ENCODE assay signal across 2 cellular contexts in the genomic region with DNA sequence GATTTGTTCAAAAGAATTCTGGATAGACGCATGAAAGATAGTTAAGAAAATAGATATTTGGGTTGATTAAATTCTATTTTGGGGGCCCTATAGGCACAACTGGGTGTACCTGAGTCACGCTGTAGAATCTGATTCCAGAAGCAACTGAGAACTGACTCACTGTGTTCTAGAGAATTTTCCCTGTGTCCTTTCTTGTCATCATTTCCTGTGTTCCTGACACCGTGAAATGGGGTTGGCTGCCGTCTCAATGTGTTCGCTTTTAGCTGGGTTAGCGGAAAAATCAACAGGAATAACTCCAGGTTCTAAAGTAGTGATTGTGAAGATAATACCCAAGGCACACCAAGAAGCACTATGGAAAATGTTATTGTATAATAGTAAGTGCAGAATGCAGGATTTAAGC.
A peak's percentile ranks its signal among the peaks of the same experiment; 100 is the strongest.
TF ChIP-seq lines count a peak whose summit lies in the region.

No MANE protein-coding gene starts in this region.

TF ChIP-seq in liver, 16 proteins besides CTCF, POLR2A, EP300 and RAD21 (continued from another document):
- TF ChIP-seq, protein P1, sequence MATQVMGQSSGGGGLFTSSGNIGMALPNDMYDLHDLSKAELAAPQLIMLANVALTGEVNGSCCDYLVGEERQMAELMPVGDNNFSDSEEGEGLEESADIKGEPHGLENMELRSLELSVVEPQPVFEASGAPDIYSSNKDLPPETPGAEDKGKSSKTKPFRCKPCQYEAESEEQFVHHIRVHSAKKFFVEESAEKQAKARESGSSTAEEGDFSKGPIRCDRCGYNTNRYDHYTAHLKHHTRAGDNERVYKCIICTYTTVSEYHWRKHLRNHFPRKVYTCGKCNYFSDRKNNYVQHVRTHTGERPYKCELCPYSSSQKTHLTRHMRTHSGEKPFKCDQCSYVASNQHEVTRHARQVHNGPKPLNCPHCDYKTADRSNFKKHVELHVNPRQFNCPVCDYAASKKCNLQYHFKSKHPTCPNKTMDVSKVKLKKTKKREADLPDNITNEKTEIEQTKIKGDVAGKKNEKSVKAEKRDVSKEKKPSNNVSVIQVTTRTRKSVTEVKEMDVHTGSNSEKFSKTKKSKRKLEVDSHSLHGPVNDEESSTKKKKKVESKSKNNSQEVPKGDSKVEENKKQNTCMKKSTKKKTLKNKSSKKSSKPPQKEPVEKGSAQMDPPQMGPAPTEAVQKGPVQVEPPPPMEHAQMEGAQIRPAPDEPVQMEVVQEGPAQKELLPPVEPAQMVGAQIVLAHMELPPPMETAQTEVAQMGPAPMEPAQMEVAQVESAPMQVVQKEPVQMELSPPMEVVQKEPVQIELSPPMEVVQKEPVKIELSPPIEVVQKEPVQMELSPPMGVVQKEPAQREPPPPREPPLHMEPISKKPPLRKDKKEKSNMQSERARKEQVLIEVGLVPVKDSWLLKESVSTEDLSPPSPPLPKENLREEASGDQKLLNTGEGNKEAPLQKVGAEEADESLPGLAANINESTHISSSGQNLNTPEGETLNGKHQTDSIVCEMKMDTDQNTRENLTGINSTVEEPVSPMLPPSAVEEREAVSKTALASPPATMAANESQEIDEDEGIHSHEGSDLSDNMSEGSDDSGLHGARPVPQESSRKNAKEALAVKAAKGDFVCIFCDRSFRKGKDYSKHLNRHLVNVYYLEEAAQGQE (IDR thresholded peaks at IDR 0.05), result no peak
- TF ChIP-seq SP1 (IDR thresholded peaks at IDR 0.05), result peak; percentile 24

TF ChIP-seq in HepG2, 621 proteins besides CTCF, POLR2A, EP300 and RAD21 (continued from another document):
- TF ChIP-seq ZNF335 (CRISPR knock-in tag; IDR thresholded peaks at IDR 0.05) (no peak), ZNF703 (CRISPR knock-in tag; IDR thresholded peaks at IDR 0.05; ENCODE audit: borderline replicate concordance) (no peak), ZNF235 (CRISPR knock-in tag; IDR thresholded peaks at IDR 0.05; ENCODE audit: borderline replicate concordance) (no peak), RFXANK (CRISPR knock-in tag; IDR thresholded peaks at IDR 0.05) (no peak), ZNF274 (CRISPR knock-in tag; IDR thresholded peaks at IDR 0.05) (no peak), JUND (CRISPR knock-in tag; IDR thresholded peaks at IDR 0.05) (no peak), GATAD2A (CRISPR knock-in tag; IDR thresholded peaks at IDR 0.05) (no peak), BCL6 (CRISPR knock-in tag; IDR thresholded peaks at IDR 0.05) (no peak), ZNF329 (CRISPR knock-in tag; IDR thresholded peaks at IDR 0.05; ENCODE audit: low read depth) (no peak), ZNF678 (CRISPR knock-in tag; IDR thresholded peaks at IDR 0.05) (no peak), TMF1 (CRISPR knock-in tag; IDR thresholded peaks at IDR 0.05; ENCODE audit: low read depth) (no peak), HHEX (CRISPR knock-in tag; IDR thresholded peaks at IDR 0.05) (no peak), ZNF850 (CRISPR knock-in tag; conservative IDR thresholded peaks at IDR 0.05) (no peak), PHF5A (CRISPR knock-in tag; IDR thresholded peaks at IDR 0.05; ENCODE audit: low read depth, unreplicated experiment) (no peak)
- TF ChIP-seq, protein P2, sequence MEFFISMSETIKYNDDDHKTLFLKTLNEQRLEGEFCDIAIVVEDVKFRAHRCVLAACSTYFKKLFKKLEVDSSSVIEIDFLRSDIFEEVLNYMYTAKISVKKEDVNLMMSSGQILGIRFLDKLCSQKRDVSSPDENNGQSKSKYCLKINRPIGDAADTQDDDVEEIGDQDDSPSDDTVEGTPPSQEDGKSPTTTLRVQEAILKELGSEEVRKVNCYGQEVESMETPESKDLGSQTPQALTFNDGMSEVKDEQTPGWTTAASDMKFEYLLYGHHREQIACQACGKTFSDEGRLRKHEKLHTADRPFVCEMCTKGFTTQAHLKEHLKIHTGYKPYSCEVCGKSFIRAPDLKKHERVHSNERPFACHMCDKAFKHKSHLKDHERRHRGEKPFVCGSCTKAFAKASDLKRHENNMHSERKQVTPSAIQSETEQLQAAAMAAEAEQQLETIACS (CRISPR knock-in tag; IDR thresholded peaks at IDR 0.05), result no peak
- TF ChIP-seq, protein P3, sequence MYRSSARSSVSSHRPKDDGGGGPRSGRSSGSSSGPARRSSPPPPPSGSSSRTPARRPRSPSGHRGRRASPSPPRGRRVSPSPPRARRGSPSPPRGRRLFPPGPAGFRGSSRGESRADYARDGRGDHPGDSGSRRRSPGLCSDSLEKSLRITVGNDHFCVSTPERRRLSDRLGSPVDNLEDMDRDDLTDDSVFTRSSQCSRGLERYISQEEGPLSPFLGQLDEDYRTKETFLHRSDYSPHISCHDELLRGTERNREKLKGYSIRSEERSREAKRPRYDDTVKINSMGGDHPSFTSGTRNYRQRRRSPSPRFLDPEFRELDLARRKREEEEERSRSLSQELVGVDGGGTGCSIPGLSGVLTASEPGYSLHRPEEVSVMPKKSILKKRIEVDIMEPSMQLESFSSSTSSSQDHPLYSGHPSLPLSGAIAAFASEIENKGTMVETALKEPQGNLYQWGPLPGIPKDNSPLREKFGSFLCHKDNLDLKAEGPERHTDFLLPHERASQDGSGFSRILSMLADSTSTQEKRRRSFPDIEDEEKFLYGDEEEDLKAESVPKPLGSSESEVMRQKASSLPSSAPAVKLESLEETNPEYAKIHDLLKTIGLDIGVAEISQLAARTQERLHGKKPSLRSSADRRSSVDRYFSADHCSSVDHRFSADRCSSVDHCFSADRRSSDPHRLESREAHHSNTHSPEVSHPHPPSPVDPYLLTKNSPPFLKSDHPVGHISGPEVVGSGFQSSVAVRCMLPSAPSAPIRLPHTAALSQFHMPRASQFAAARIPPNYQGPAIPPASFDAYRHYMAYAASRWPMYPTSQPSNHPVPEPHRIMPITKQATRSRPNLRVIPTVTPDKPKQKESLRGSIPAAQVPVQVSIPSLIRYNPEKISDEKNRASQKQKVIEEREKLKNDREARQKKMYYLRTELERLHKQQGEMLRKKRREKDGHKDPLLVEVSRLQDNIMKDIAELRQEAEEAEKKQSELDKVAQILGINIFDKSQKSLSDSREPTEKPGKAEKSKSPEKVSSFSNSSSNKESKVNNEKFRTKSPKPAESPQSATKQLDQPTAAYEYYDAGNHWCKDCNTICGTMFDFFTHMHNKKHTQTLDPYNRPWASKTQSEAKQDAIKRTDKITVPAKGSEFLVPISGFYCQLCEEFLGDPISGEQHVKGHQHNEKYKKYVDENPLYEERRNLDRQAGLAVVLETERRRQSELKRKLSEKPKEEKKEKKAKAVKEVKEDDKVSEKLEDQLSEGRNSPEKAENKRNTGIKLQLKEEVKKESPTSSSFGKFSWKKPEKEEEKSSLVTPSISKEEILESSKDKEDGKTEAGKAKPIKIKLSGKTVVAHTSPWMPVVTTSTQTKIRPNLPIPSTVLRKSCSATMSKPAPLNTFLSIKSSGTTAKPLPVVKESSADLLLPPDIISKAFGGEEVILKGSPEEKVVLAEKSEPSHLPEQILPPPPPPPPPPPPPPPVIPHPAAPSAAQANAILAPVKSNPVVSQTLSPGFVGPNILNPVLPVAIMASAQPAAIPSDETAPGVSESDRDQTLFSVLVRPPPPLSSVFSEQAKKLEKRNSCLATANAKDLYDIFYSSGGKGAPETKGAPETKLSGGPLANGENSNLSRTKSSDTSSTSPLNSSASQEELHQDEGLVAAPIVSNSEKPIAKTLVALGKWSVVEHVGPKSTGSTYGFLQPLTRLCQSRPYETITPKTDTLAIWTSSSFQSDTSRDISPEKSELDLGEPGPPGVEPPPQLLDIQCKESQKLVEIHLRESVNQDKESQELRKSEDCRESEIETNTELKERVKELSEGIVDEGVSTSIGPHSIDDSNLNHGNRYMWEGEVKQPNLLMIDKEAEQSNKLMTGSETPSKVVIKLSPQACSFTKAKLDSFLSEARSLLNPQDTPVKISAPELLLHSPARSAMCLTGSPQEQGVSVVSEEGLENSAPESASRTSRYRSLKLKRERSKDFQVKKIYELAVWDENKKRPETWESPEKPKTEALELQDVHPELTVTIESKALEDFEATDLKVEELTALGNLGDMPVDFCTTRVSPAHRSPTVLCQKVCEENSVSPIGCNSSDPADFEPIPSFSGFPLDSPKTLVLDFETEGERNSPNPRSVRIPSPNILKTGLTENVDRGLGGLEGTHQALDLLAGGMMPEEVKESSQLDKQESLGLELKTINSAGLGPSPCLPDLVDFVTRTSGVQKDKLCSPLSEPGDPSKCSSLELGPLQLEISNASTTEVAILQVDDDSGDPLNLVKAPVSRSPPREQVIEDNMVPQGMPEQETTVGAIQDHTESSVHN (CRISPR knock-in tag; IDR thresholded peaks at IDR 0.05), result no peak
